Comparison of ENCODE assay signal across 8 cellular contexts in genomic region chr18:24600076-24600654, GRCh38.
DNase-seq lines count a peak whose midpoint lies in the region; ATAC-seq and TF ChIP-seq lines count a peak whose summit lies in the region.

No MANE protein-coding gene starts in this region.

- peak; percentile 84 for TF ChIP-seq RAD21 in SK-N-SH (IDR thresholded peaks at IDR 0.05; ENCODE audit: low read length)

- H3F3A ChIP-seq in SK-N-SH (replicated peaks; ENCODE audit: insufficient read depth), result no peaks in the 10 kb centered on the region

- no peak overlapping the region for H3K4me2 ChIP-seq in SK-N-SH

- H3K4me1 ChIP-seq in SK-N-SH (ENCODE audit: control insufficient read depth in 1 of 2, insufficient read depth in 2 of 2, low read depth in 1 of 2, low read length in 1 of 2), result no peaks in the 10 kb centered on the region
- H3K4me1 ChIP-seq in foreskin keratinocyte, result no peaks in the 10 kb centered on the region

- DNase-seq in SKM-1 treated with dmso at 0.1 percent for 144 hours (lab: John Stamatoyannopoulos, UW; ENCODE audit: unreplicated experiment), result peak; percentile 35
- no peak for DNase-seq in SKM-1 (lab: John Stamatoyannopoulos, UW; ENCODE audit: unreplicated experiment)
- peak; percentile 55 for DNase-seq in NAMALWA (ENCODE audit: low spot score)
- peak; percentile 56 for DNase-seq in SK-N-SH
- peak; percentile 11 to 35 for DNase-seq in foreskin keratinocyte
- DNase-seq in retinal pigment epithelial cell (ENCODE audit: low read depth), result no peak
- no peak for DNase-seq in activated effector memory CD4-positive, alpha-beta T cell treated with anti-CD3 and anti-CD28 coated beads, Interleukin-2, amount 50 U/mL, for 16 hours

- 13% methylated on average over 6 of the region's 6 CpGs for WGBS in SK-N-SH (ENCODE audit: low lambda C conversion rate)

- H3K27me3 ChIP-seq in SK-N-SH (ENCODE audit: insufficient read depth), result no peaks in the 10 kb centered on the region
- peaks cover 11% of the 10 kb centered on the region for H3K27me3 ChIP-seq in foreskin keratinocyte

- CTCF ChIA-PET in SK-N-SH (lab: Yijun Ruan, JAX), result interaction anchor here (0.6 to 10.0 kb wide), 26 partner anchors 9 to 1277 kb away, joined by 3 to 151 read pairs (median 5); no protein-coding TSS in a partner anchor

- no peak overlapping the region for H3K27ac ChIP-seq in SK-N-SH (ENCODE audit: low read depth in 2 of 2, low read length in 1 of 2)
- no peak overlapping the region for H3K27ac ChIP-seq in foreskin keratinocyte

- H3K9ac ChIP-seq in SK-N-SH, result no peak overlapping the region

- H3K9me2 ChIP-seq in SK-N-SH, result no peaks in the 10 kb centered on the region

- POLR2A ChIA-PET in SK-N-SH (lab: Yijun Ruan, JAX), result no interaction called here

- no peak overlapping the region for H2AFZ ChIP-seq in SK-N-SH (ENCODE audit: low read depth)

- H3K4me3 ChIP-seq in SK-N-SH (ENCODE audit: low read depth in 2 of 2, low read length in 1 of 2), result no peak overlapping the region
- H3K4me3 ChIP-seq in retinal pigment epithelial cell (ENCODE audit: low read length), result no peak overlapping the region

- no peaks in the 10 kb centered on the region for H3K36me3 ChIP-seq in SK-N-SH (replicated peaks in 1 of 2; ENCODE audit: control insufficient read depth in 1 of 2, insufficient read depth in 2 of 2, low read length in 1 of 2)

- ATAC-seq in foreskin keratinocyte (peak; percentile 51), HG02623 (IDR thresholded peaks at IDR 0.05; ENCODE audit: unreplicated experiment) (no peak)

- TF ChIP-seq CTCF in SK-N-SH (IDR thresholded peaks at IDR 0.05) (peak; percentile 75), foreskin keratinocyte (conservative IDR thresholded peaks at IDR 0.05) (peak; percentile 79), retinal pigment epithelial cell (conservative IDR thresholded peaks at IDR 0.05; ENCODE audit: low read depth, low read length) (peak; percentile 68)

- no peaks in the 10 kb centered on the region for H3K9me3 ChIP-seq in SK-N-SH

- no peaks in the 10 kb centered on the region for H4K20me1 ChIP-seq in SK-N-SH (ENCODE audit: insufficient read depth)

- H3K79me2 ChIP-seq in SK-N-SH (ENCODE audit: insufficient read depth), result no peaks in the 10 kb centered on the region

- TF ChIP-seq EP300 in SK-N-SH (IDR thresholded peaks at IDR 0.05; ENCODE audit: borderline replicate concordance in 1 of 2, low read depth in 1 of 2, low read length in 1 of 2), result no peak

TF ChIP-seq in SK-N-SH, 30 proteins besides CTCF, POLR2A, EP300 and RAD21:
- TF ChIP-seq NFIC (IDR thresholded peaks at IDR 0.05; ENCODE audit: borderline replicate concordance) (no peak), EZH2phosphoT487 (IDR thresholded peaks at IDR 0.05; ENCODE audit: borderline replicate concordance, low read depth) (no peak), TEAD4 (IDR thresholded peaks at IDR 0.05; ENCODE audit: borderline replicate concordance, insufficient read depth) (no peak), RCOR1 (IDR thresholded peaks at IDR 0.05; ENCODE audit: low read length) (no peak), SMC3 (IDR thresholded peaks at IDR 0.05; ENCODE audit: low read depth, low read length) (peak; percentile 56), RFX5 (IDR thresholded peaks at IDR 0.05; ENCODE audit: low read length) (no peak), MEF2A (IDR thresholded peaks at IDR 0.05; ENCODE audit: borderline replicate concordance, low read depth) (no peak)
- TF ChIP-seq, protein P1, sequence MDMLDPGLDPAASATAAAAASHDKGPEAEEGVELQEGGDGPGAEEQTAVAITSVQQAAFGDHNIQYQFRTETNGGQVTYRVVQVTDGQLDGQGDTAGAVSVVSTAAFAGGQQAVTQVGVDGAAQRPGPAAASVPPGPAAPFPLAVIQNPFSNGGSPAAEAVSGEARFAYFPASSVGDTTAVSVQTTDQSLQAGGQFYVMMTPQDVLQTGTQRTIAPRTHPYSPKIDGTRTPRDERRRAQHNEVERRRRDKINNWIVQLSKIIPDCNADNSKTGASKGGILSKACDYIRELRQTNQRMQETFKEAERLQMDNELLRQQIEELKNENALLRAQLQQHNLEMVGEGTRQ (IDR thresholded peaks at IDR 0.05; ENCODE audit: borderline replicate concordance, low read depth, low read length), result no peak

Comparison
In these comparisons a context has a peak if more than half of its experiments do, and no peak if none do; other contexts are left out.
1. DNase-seq: peak in SKM-1 treated with dmso at 0.1 percent for 144 hours (single experiment), NAMALWA (single experiment), SK-N-SH (single experiment) and foreskin keratinocyte (2 of 2); none in SKM-1 (single experiment), retinal pigment epithelial cell (single experiment) and activated effector memory CD4-positive, alpha-beta T cell treated with anti-CD3 and anti-CD28 coated beads, Interleukin-2, amount 50 U/mL, for 16 hours (single experiment).
2. Peak in every context shown above with its lines, with median percentiles within 50 percentile points of each other: CTCF ChIP-seq.